ENCODE assay signal across 1 cellular context in the genomic region with DNA sequence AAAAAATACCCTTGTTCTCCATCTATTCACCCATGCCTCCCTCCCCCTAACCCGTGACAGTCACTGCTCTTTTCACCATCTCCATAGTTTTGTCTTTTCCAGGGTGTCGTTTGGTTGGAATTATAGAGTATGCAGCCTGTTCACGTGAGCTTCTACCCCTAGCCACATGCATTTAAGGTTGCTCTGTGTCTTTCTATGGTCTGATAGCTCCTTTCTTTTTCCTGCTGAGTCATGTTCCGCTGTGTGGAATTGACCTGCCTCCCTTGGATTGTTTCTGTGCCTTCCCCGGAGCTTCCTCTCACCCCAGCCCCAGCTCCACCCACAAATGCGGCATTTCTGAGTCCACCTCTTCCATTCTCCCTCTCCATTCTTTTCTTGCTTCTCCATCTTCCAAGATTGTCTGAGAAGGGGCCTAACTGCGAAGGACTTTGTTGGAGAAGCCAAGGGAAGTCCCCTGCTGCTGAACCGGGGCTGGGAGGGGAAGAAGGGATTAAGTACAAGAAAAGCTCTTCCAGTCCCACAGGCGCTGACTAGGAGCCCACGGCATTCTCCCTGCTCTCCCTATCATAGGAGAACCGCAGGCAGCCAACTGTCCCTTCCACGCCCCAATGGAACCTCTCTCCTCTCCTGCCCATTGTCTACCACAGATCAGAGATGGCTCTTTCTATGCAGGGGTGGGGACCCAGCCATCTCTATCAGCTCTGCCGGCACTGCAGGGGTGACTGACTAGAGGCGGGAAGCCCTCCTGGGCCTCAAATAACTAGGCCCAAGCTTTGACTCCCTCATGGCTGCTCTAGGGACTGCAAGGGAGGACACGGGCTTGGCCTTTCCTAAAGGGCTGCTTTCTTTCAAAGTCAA.
TF ChIP-seq lines count a peak whose summit lies in the region.

No MANE protein-coding gene starts in this region.

TF ChIP-seq in HCT116, 20 proteins besides CTCF, POLR2A, EP300 and RAD21 (continued from another document):
- TF ChIP-seq, protein P1, sequence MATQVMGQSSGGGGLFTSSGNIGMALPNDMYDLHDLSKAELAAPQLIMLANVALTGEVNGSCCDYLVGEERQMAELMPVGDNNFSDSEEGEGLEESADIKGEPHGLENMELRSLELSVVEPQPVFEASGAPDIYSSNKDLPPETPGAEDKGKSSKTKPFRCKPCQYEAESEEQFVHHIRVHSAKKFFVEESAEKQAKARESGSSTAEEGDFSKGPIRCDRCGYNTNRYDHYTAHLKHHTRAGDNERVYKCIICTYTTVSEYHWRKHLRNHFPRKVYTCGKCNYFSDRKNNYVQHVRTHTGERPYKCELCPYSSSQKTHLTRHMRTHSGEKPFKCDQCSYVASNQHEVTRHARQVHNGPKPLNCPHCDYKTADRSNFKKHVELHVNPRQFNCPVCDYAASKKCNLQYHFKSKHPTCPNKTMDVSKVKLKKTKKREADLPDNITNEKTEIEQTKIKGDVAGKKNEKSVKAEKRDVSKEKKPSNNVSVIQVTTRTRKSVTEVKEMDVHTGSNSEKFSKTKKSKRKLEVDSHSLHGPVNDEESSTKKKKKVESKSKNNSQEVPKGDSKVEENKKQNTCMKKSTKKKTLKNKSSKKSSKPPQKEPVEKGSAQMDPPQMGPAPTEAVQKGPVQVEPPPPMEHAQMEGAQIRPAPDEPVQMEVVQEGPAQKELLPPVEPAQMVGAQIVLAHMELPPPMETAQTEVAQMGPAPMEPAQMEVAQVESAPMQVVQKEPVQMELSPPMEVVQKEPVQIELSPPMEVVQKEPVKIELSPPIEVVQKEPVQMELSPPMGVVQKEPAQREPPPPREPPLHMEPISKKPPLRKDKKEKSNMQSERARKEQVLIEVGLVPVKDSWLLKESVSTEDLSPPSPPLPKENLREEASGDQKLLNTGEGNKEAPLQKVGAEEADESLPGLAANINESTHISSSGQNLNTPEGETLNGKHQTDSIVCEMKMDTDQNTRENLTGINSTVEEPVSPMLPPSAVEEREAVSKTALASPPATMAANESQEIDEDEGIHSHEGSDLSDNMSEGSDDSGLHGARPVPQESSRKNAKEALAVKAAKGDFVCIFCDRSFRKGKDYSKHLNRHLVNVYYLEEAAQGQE (IDR thresholded peaks at IDR 0.05; ENCODE audit: low read depth), result no peak
- TF ChIP-seq EZH2phosphoT487 (IDR thresholded peaks at IDR 0.05; ENCODE audit: borderline replicate concordance) (no peak), ZFX (IDR thresholded peaks at IDR 0.05) (no peak), SIN3A (IDR thresholded peaks at IDR 0.05; ENCODE audit: low read depth) (no peak), CBX3 (IDR thresholded peaks at IDR 0.05; ENCODE audit: low read depth) (no peak), CEBPB (IDR thresholded peaks at IDR 0.05; ENCODE audit: low read depth) (no peak), JUND (IDR thresholded peaks at IDR 0.05) (no peak), FOSL1 (IDR thresholded peaks at IDR 0.05; ENCODE audit: low read depth) (no peak), EZH2 (IDR thresholded peaks at IDR 0.05) (no peak), YY1 (IDR thresholded peaks at IDR 0.05; ENCODE audit: extremely low read depth, insufficient replicate concordance, low read depth, low read length) (no peak)
- TF ChIP-seq, protein P2, sequence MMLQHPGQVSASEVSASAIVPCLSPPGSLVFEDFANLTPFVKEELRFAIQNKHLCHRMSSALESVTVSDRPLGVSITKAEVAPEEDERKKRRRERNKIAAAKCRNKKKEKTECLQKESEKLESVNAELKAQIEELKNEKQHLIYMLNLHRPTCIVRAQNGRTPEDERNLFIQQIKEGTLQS (IDR thresholded peaks at IDR 0.05), result no peak
